In genomic region chr12:51759695-51760094, GRCh38 we compare ENCODE assay signal across 17 cellular contexts.
DNase-seq lines count a peak whose midpoint lies in the region; ATAC-seq and TF ChIP-seq lines count a peak whose summit lies in the region.
"Had no signal": no experiment of that assay in that cellular context is flagged by ENCODE, and none has a peak within 500 bp of the region (broad histone marks: within the 10 kb centered on the region; RNA-seq: fewer than 3 reads in every experiment).

No MANE protein-coding gene starts in this region.

- DNase-seq in epithelial cell of prostate (ENCODE audit: low read depth, low spot score) (no peak), right lobe of liver (peak in 1 of 3 donors; percentile 78), tibial nerve (ENCODE audit: low spot score in 2 of 2) (no peak)
- DNase-seq in activated CD4-positive, alpha-beta memory T cell treated with anti-CD3 and anti-CD28 coated beads for 36 hours, result no peak
- DNase-seq in activated CD8-positive, alpha-beta memory T cell treated with anti-CD3 and anti-CD28 coated beads for 24 hours, result no peak
- DNase-seq: AML-193; C1 segment of cervical spinal cord; CD4-positive, CD25-positive, alpha-beta regulatory T cell; CD8-positive, alpha-beta memory T cell; COR-L47; DMS 273 treated with DMSO at 0.1 percent for 48 hours; KBM-7 had no signal

- no peaks in the 10 kb centered on the region for H3K4me1 Mint-ChIP-seq in activated CD4-positive, alpha-beta memory T cell treated with anti-CD3 and anti-CD28 coated beads for 36 hours (ENCODE audit: low read depth)
- H3K4me1 Mint-ChIP-seq: CD4-positive, CD25-positive, alpha-beta regulatory T cell; CD8-positive, alpha-beta memory T cell; IgD-negative memory B cell had no signal

- no peak overlapping the region for H3K27ac ChIP-seq in BLaER1 treated with 17β-estradiol and CSF1 and Interleukin-3, amounts not matched to agents 10 nM and 100 nM
- peak overlapping the region; percentile 15 for H3K27ac ChIP-seq in epithelial cell of prostate
- H3K27ac ChIP-seq in right lobe of liver, result peak overlapping the region in 2 of 3 donors; percentile 50 to 57
- no peak overlapping the region for H3K27ac ChIP-seq in tibial nerve
- H3K27ac ChIP-seq: GM23248 had no signal

- peaks cover 2% of the 10 kb centered on the region for H3K27me3 Mint-ChIP-seq in activated CD4-positive, alpha-beta memory T cell treated with anti-CD3 and anti-CD28 coated beads for 36 hours

- intact Hi-C loops in right lobe of liver (cut with DNase I), result no loop called here
- intact Hi-C loops in activated CD4-positive, alpha-beta memory T cell treated with anti-CD3 and anti-CD28 coated beads for 36 hours (cut with micrococcal nuclease), result no loop called here

- H3K27me3 ChIP-seq in BLaER1 treated with 17β-estradiol and CSF1 and Interleukin-3, amounts not matched to agents 10 nM and 100 nM, result no peaks in the 10 kb centered on the region
- no peaks in the 10 kb centered on the region for H3K27me3 ChIP-seq in right lobe of liver
- H3K27me3 ChIP-seq in tibial nerve, result peaks cover 0 to 3% of the 10 kb centered on the region in 2 donors

- TF ChIP-seq CTCF in right lobe of liver (IDR thresholded peaks at IDR 0.05), result no peak
- TF ChIP-seq CTCF in tibial nerve (IDR thresholded peaks at IDR 0.05), result no peak

- H3K9ac ChIP-seq in BLaER1 treated with 17β-estradiol and CSF1 and Interleukin-3, amounts not matched to agents 10 nM and 100 nM, result no peak overlapping the region
- H3K9ac ChIP-seq: GM23248 had no signal

- H3K4me2 ChIP-seq in BLaER1 treated with 17β-estradiol and CSF1 and Interleukin-3, amounts not matched to agents 10 nM and 100 nM, result peak overlapping the region in 8 of 11 experiments; percentile 7 to 61 (median 32); a peak in 14 of 22 replicates

- no peaks in the 10 kb centered on the region for H4K20me1 ChIP-seq in BLaER1 treated with 17β-estradiol and CSF1 and Interleukin-3, amounts not matched to agents 10 nM and 100 nM

- H3K4me1 ChIP-seq in BLaER1 treated with 17β-estradiol and CSF1 and Interleukin-3, amounts not matched to agents 10 nM and 100 nM, result peaks cover 0 to 9% (median 7%) of the 10 kb centered on the region in 10 experiments; a peak in 11 of 20 replicates
- H3K4me1 ChIP-seq in right lobe of liver (peaks cover 0 to 15% (median 5%) of the 10 kb centered on the region in 4 donors), tibial nerve (no peaks in the 10 kb centered on the region)
- H3K4me1 ChIP-seq: HAP-1 had no signal

- H3K4me3 ChIP-seq in BLaER1 treated with 17β-estradiol and CSF1 and Interleukin-3, amounts not matched to agents 10 nM and 100 nM, result no peak overlapping the region
- H3K4me3 ChIP-seq in right lobe of liver, result no peak overlapping the region
- no peak overlapping the region for H3K4me3 ChIP-seq in tibial nerve
- H3K4me3 ChIP-seq: GM23248, HAP-1 had no signal

- no peak for TF ChIP-seq EP300 in tibial nerve (IDR thresholded peaks at IDR 0.05)

- no peaks in the 10 kb centered on the region for H3K36me3 ChIP-seq in BLaER1 treated with 17β-estradiol and CSF1 and Interleukin-3, amounts not matched to agents 10 nM and 100 nM
- H3K36me3 ChIP-seq in right lobe of liver (no peaks in the 10 kb centered on the region), tibial nerve (no peaks in the 10 kb centered on the region)
- H3K36me3 ChIP-seq: HAP-1 had no signal

- no peaks in the 10 kb centered on the region for H3K9me3 Mint-ChIP-seq in activated CD4-positive, alpha-beta memory T cell treated with anti-CD3 and anti-CD28 coated beads for 36 hours
- H3K9me3 Mint-ChIP-seq: CD8-positive, alpha-beta memory T cell; IgD-negative memory B cell had no signal

- POLR2A ChIA-PET in activated CD4-positive, alpha-beta memory T cell treated with anti-CD3 and anti-CD28 coated beads for 36 hours (lab: Charles Lee), result no interaction called here

- H3K36me3 Mint-ChIP-seq in activated CD4-positive, alpha-beta memory T cell treated with anti-CD3 and anti-CD28 coated beads for 36 hours, result no peaks in the 10 kb centered on the region
- H3K36me3 Mint-ChIP-seq: IgD-negative memory B cell had no signal

- CTCF ChIA-PET in activated CD4-positive, alpha-beta memory T cell treated with anti-CD3 and anti-CD28 coated beads for 36 hours (lab: Charles Lee), result no interaction called here

- ATAC-seq in right lobe of liver, result peak; percentile 89 to 95 (median 93)
- no peak for ATAC-seq in HG03571 (IDR thresholded peaks at IDR 0.05; ENCODE audit: unreplicated experiment)

- H3K4me3 Mint-ChIP-seq in activated CD4-positive, alpha-beta memory T cell treated with anti-CD3 and anti-CD28 coated beads for 36 hours, result no peak overlapping the region
- H3K4me3 Mint-ChIP-seq: CD4-positive, CD25-positive, alpha-beta regulatory T cell; CD8-positive, alpha-beta memory T cell; IgD-negative memory B cell had no signal

- H3K9me3 ChIP-seq in BLaER1 treated with 17β-estradiol and CSF1 and Interleukin-3, amounts not matched to agents 10 nM and 100 nM (replicated peaks in 1 of 11), result no peaks in the 10 kb centered on the region
- H3K9me3 ChIP-seq in right lobe of liver (no peaks in the 10 kb centered on the region), tibial nerve (no peaks in the 10 kb centered on the region)
- H3K9me3 ChIP-seq: HAP-1 had no signal

- no peak overlapping the region for H3K27ac Mint-ChIP-seq in activated CD4-positive, alpha-beta memory T cell treated with anti-CD3 and anti-CD28 coated beads for 36 hours
- H3K27ac Mint-ChIP-seq: CD4-positive, CD25-positive, alpha-beta regulatory T cell; CD8-positive, alpha-beta memory T cell; IgD-negative memory B cell had no signal

- no peak for TF ChIP-seq POLR2A in right lobe of liver (IDR thresholded peaks at IDR 0.05)
- TF ChIP-seq POLR2A in tibial nerve (IDR thresholded peaks at IDR 0.05), result no peak

Comparison
In these comparisons a context has a peak if more than half of its experiments do, and no peak if none do; other contexts are left out.
1. H3K27ac ChIP-seq: peak in epithelial cell of prostate (single experiment) and right lobe of liver (2 of 3); none in BLaER1 treated with 17β-estradiol and CSF1 and Interleukin-3, amounts not matched to agents 10 nM and 100 nM (0 of 11) and tibial nerve (0 of 4).